7 cellular contexts compared by ENCODE assay signal in genomic region chr12:93411063-93411462, GRCh38. TPM values are rescaled to one million over a fixed set of nuclear protein-coding genes. Genes with fewer than 3 reads are reported as not detected.
DNase-seq lines count a peak whose midpoint lies in the region; ATAC-seq and TF ChIP-seq lines count a peak whose summit lies in the region.
"Not testable (repeated sequence)": the region's sequence is repeated elsewhere in the genome, so short reads cannot be mapped to it uniquely, and the experiment has no call there.

No MANE protein-coding gene starts in this region.

- CTCF ChIA-PET in Caco-2 (lab: Charles Lee), result not testable (repeated sequence)
- CTCF ChIA-PET in T-cell (lab: Charles Lee), result interaction anchor here (0.7 to 1.8 kb wide), 5 partner anchors 8 to 14 kb away, joined by 3 to 13 read pairs (median 5); no protein-coding TSS in a partner anchor
- CTCF ChIA-PET in activated CD8-positive, alpha-beta memory T cell treated with anti-CD3 and anti-CD28 coated beads, Interleukin-2, amount 10 ng/mL, durations not matched to agents 7 days and 5 days (lab: Charles Lee), result interaction anchor here (0.9 to 1.3 kb wide), 3 partner anchors 9 to 313 kb away, joined by 3 to 6 read pairs (median 4); no protein-coding TSS in a partner anchor

- H3K4me1 Mint-ChIP-seq in Caco-2 (ENCODE audit: low read depth, unreplicated experiment), result peaks cover 31% of the 10 kb centered on the region
- peaks cover 57 to 69% (median 58%) of the 10 kb centered on the region in 3 donors for H3K4me1 Mint-ChIP-seq in T-cell
- H3K4me1 Mint-ChIP-seq in activated CD8-positive, alpha-beta memory T cell treated with anti-CD3 and anti-CD28 coated beads, Interleukin-2, amount 10 ng/mL, durations not matched to agents 7 days and 5 days, result peaks cover 59% of the 10 kb centered on the region
- peaks cover 57% of the 10 kb centered on the region for H3K4me1 Mint-ChIP-seq in activated naive CD8-positive, alpha-beta T cell treated with anti-CD3 and anti-CD28 coated beads for 36 hours
- peaks cover 35% of the 10 kb centered on the region for H3K4me1 Mint-ChIP-seq in memory B cell

- not testable (repeated sequence) for DNase-seq in Caco-2; T-cell; activated CD8-positive, alpha-beta memory T cell treated with anti-CD3 and anti-CD28 coated beads, Interleukin-2, amount 10 ng/mL, durations not matched to agents 7 days and 5 days; activated naive CD8-positive, alpha-beta T cell treated with anti-CD3 and anti-CD28 coated beads for 36 hours; memory B cell (ENCODE audit: low spot score in 2 of 2); psoas muscle
- DNase-seq in fibroblast of gingiva (ENCODE audit: low read depth), result peak; percentile 64

- H3K36me3 Mint-ChIP-seq in Caco-2 (ENCODE audit: insufficient read depth, unreplicated experiment) (peaks cover 91% of the 10 kb centered on the region), T-cell (peaks cover 34% of the 10 kb centered on the region), memory B cell (peaks cover 23% of the 10 kb centered on the region)
- H3K36me3 Mint-ChIP-seq in activated CD8-positive, alpha-beta memory T cell treated with anti-CD3 and anti-CD28 coated beads, Interleukin-2, amount 10 ng/mL, durations not matched to agents 7 days and 5 days, result peaks cover 64% of the 10 kb centered on the region
- H3K36me3 Mint-ChIP-seq in activated naive CD8-positive, alpha-beta T cell treated with anti-CD3 and anti-CD28 coated beads for 36 hours, result peaks cover 40% of the 10 kb centered on the region

- peak overlapping the region; percentile 53 for H3K27ac ChIP-seq in psoas muscle

- H3K4me3 Mint-ChIP-seq in Caco-2 (ENCODE audit: unreplicated experiment); T-cell; activated CD8-positive, alpha-beta memory T cell treated with anti-CD3 and anti-CD28 coated beads, Interleukin-2, amount 10 ng/mL, durations not matched to agents 7 days and 5 days; activated naive CD8-positive, alpha-beta T cell treated with anti-CD3 and anti-CD28 coated beads for 36 hours; memory B cell: not testable (repeated sequence)

- H3K27me3 Mint-ChIP-seq in Caco-2 (ENCODE audit: insufficient read depth, unreplicated experiment); T-cell; activated CD8-positive, alpha-beta memory T cell treated with anti-CD3 and anti-CD28 coated beads, Interleukin-2, amount 10 ng/mL, durations not matched to agents 7 days and 5 days; activated naive CD8-positive, alpha-beta T cell treated with anti-CD3 and anti-CD28 coated beads for 36 hours; memory B cell: not testable (repeated sequence)

- not testable (repeated sequence) for BruUV-seq in Caco-2 (replicated peaks; lab: Mats Ljungman, UMichigan)

- intact Hi-C loops in Caco-2 (cut with micrococcal nuclease; ENCODE audit: unreplicated experiment), result not testable (repeated sequence)
- intact Hi-C loops in psoas muscle (cut with DNase I), result loop anchor here in 1 of 2 donors (5.0 kb wide), 1 partner anchor 624 kb away; no protein-coding TSS in a partner anchor

- H3K27me3 ChIP-seq in Caco-2 (replicated peaks; ENCODE audit: control insufficient read depth, insufficient read depth, low read length); psoas muscle (ENCODE audit: insufficient read depth in 3 of 3, low read length in 2 of 3): not testable (repeated sequence)

- H3K4me3 ChIP-seq in Caco-2 (ENCODE audit: low read depth, low read length); psoas muscle: not testable (repeated sequence)

- ATAC-seq in T-cell (replicated peaks in 1 of 4); activated CD8-positive, alpha-beta memory T cell treated with anti-CD3 and anti-CD28 coated beads, Interleukin-2, amount 10 ng/mL, durations not matched to agents 7 days and 5 days; memory B cell (ENCODE audit: low read depth): not testable (repeated sequence)
- peak in 1 of 4 donors; percentile 35 for ATAC-seq in psoas muscle

- H3K9me3 ChIP-seq in Caco-2, psoas muscle: not testable (repeated sequence)

- peak overlapping the region; percentile 45 for H3K27ac Mint-ChIP-seq in Caco-2 (ENCODE audit: unreplicated experiment)
- peak overlapping the region; percentile 66 to 82 for H3K27ac Mint-ChIP-seq in T-cell
- H3K27ac Mint-ChIP-seq in activated CD8-positive, alpha-beta memory T cell treated with anti-CD3 and anti-CD28 coated beads, Interleukin-2, amount 10 ng/mL, durations not matched to agents 7 days and 5 days, result peak overlapping the region; percentile 40
- H3K27ac Mint-ChIP-seq in activated naive CD8-positive, alpha-beta T cell treated with anti-CD3 and anti-CD28 coated beads for 36 hours, result peak overlapping the region; percentile 70
- H3K27ac Mint-ChIP-seq in memory B cell, result peak overlapping the region; percentile 47

- POLR2A ChIA-PET in Caco-2 (lab: Charles Lee), result not testable (repeated sequence)
- POLR2A ChIA-PET in T-cell (lab: Charles Lee), result interaction anchor here in 1 of 2 donors (0.5 to 1.1 kb wide), 3 partner anchors 10 to 448 kb away, joined by 3 to 5 read pairs (median 4); no protein-coding TSS in a partner anchor

- not testable (repeated sequence) for H3K9me3 Mint-ChIP-seq in Caco-2 (ENCODE audit: unreplicated experiment); T-cell; activated CD8-positive, alpha-beta memory T cell treated with anti-CD3 and anti-CD28 coated beads, Interleukin-2, amount 10 ng/mL, durations not matched to agents 7 days and 5 days (ENCODE audit: low read depth); activated naive CD8-positive, alpha-beta T cell treated with anti-CD3 and anti-CD28 coated beads for 36 hours; memory B cell

- 27 to 42% (median 34%) methylated on average over 6 of the region's 6 CpGs for WGBS in psoas muscle, 3 donors

- H3K4me1 ChIP-seq in Caco-2, result not testable (repeated sequence)
- H3K4me1 ChIP-seq in psoas muscle, result peaks cover 38% of the 10 kb centered on the region

- not testable (repeated sequence) for TF ChIP-seq CTCF in Caco-2 (IDR thresholded peaks at IDR 0.05; ENCODE audit: insufficient read depth in 1 of 2, low read depth in 1 of 2, low read length in 1 of 2, severe bottlenecking in 1 of 2, unreplicated experiment in 1 of 2); psoas muscle (IDR thresholded peaks at IDR 0.05)

- H3K36me3 ChIP-seq in Caco-2 (ENCODE audit: control insufficient read depth, insufficient read depth, low read length), result not testable (repeated sequence)
- H3K36me3 ChIP-seq in psoas muscle (ENCODE audit: insufficient read depth in 1 of 2, low read depth in 1 of 2), result peaks cover 0 to 13% of the 10 kb centered on the region in 2 donors

RNA-seq across cellular contexts. Expression of gene UBE2N, which starts 30.7 kb away (rescaled TPM):
- total RNA-seq in Caco-2 (2022) (146 and 153 TPM in 2 replicates), T-cell (10 to 100 TPM; 66.3 to 81.7 (median 79.2) TPM), psoas muscle (10 to 100 TPM; 70.6 to 97.6 (median 80.0) TPM)
- total RNA-seq in activated CD8-positive, alpha-beta memory T cell treated with anti-CD3 and anti-CD28 coated beads, Interleukin-2, amount 10 ng/mL, durations not matched to agents 7 days and 5 days, result 100 to 1,000 TPM; 166 to 213 TPM
- total RNA-seq in activated naive CD8-positive, alpha-beta T cell treated with anti-CD3 and anti-CD28 coated beads for 36 hours, result 100 to 1,000 TPM; 228 to 235 TPM
- polyA plus RNA-seq in psoas muscle, result 100 to 1,000 TPM in 1 of 3 donors, 10 to 100 TPM in 2; 52.8 to 104 (median 91.4) TPM

RNA-seq across cellular contexts. Expression of gene NUDT4, which starts 33.3 kb away (rescaled TPM):
- total RNA-seq in Caco-2 (2022) (236 TPM in 2 replicates), T-cell (10 to 100 TPM; 40.7 to 85.2 (median 46.0) TPM), psoas muscle (100 to 1,000 TPM; 187 to 254 (median 211) TPM)
- total RNA-seq in activated CD8-positive, alpha-beta memory T cell treated with anti-CD3 and anti-CD28 coated beads, Interleukin-2, amount 10 ng/mL, durations not matched to agents 7 days and 5 days, result 10 to 100 TPM; 42.8 to 63.8 TPM
- total RNA-seq in activated naive CD8-positive, alpha-beta T cell treated with anti-CD3 and anti-CD28 coated beads for 36 hours, result 10 to 100 TPM; 77.2 to 85.5 TPM
- 100 to 1,000 TPM in 1 of 3 donors, 10 to 100 TPM in 2; 48.3 to 108 (median 76.1) TPM for polyA plus RNA-seq in psoas muscle

RNA-seq across cellular contexts. Expression of gene MRPL42, which starts 56.3 kb away (rescaled TPM):
- total RNA-seq in Caco-2 (2022) (77.0 and 78.2 TPM in 2 replicates), T-cell (10 to 100 TPM; 35.1 to 46.7 (median 40.4) TPM), psoas muscle (10 to 100 TPM; 22.7 to 37.3 (median 24.1) TPM)
- total RNA-seq in activated CD8-positive, alpha-beta memory T cell treated with anti-CD3 and anti-CD28 coated beads, Interleukin-2, amount 10 ng/mL, durations not matched to agents 7 days and 5 days, result 10 to 100 TPM; 47.9 to 63.3 TPM
- 10 to 100 TPM; 92.4 to 93.4 TPM for total RNA-seq in activated naive CD8-positive, alpha-beta T cell treated with anti-CD3 and anti-CD28 coated beads for 36 hours
- polyA plus RNA-seq in psoas muscle, result 10 to 100 TPM; 27.5 to 48.3 (median 38.3) TPM
